In genomic region chr1:32693455-32694174, GRCh38 we compare ENCODE assay signal across 22 cellular contexts. TPM values are rescaled to one million over a fixed set of nuclear protein-coding genes. Genes with fewer than 3 reads are reported as not detected.
A peak's percentile ranks its signal among the peaks of the same experiment; 100 is the strongest.
DNase-seq lines count a peak whose midpoint lies in the region; ATAC-seq and TF ChIP-seq lines count a peak whose summit lies in the region.
"Had no signal": no experiment of that assay in that cellular context is flagged by ENCODE, and none has a peak within 500 bp of the region (broad histone marks: within the 10 kb centered on the region; RNA-seq: fewer than 3 reads in every experiment).

No MANE protein-coding gene starts in this region.

- BruUV-seq in PC-9 (replicated peaks; lab: Mats Ljungman, UMichigan): no TSS peak

- ATAC-seq in thoracic aorta (ENCODE audit: insufficient number of reproducible peaks, low FRiP score, low read depth) (peak; percentile 71), GM21737 (IDR thresholded peaks at IDR 0.05; ENCODE audit: unreplicated experiment) (no peak), HG03095 (IDR thresholded peaks at IDR 0.05; ENCODE audit: unreplicated experiment) (no peak)
- ATAC-seq: stimulated activated effector memory CD8-positive, alpha-beta T cell treated with anti-CD3 and anti-CD28 coated beads, Interleukin-12 subunit alpha, Interleukin-12 subunit beta, amount 100 ng/mL, for 72 hours had no signal

- DNase-seq in adipocyte (ENCODE audit: low read depth) (no peak), coronary artery (ENCODE audit: low spot score) (no peak), osteocyte (ENCODE audit: extremely low spot score, unreplicated experiment) (no peak), thoracic aorta (ENCODE audit: low spot score) (no peak), PC-9 (no peak)
- DNase-seq: activated CD4-positive, alpha-beta T cell treated with anti-CD3 and anti-CD28 coated beads, Interleukin-2, amount 10 ng/mL, durations not matched to agents 24 days and 14 days; activated naive CD4-positive, alpha-beta T cell treated with anti-CD3 and anti-CD28 coated beads, Interleukin-2, amount 10 ng/mL, durations not matched to agents 7 days and 5 days; CD8-positive, alpha-beta memory T cell; foreskin fibroblast; NCI-H1048; NCI-H2029 treated with DMSO at 0.1 percent for 48 hours; NCI-H2227 treated with DMSO at 0.1 percent for 48 hours; NCI-H748 treated with DMSO at 0.1 percent for 48 hours; nephron progenitor cell; small intestine; testis; WERI-Rb-1 had no signal

- peaks cover 26% of the 10 kb centered on the region for H3K4me1 Mint-ChIP-seq in osteocyte (ENCODE audit: unreplicated experiment)

- H3K4me3 Mint-ChIP-seq in osteocyte (ENCODE audit: unreplicated experiment): no peak overlapping the region
- H3K4me3 Mint-ChIP-seq: activated CD4-positive, alpha-beta T cell treated with anti-CD3 and anti-CD28 coated beads, Interleukin-2, amount 10 ng/mL, durations not matched to agents 24 days and 14 days; activated naive CD4-positive, alpha-beta T cell treated with anti-CD3 and anti-CD28 coated beads, Interleukin-2, amount 10 ng/mL, durations not matched to agents 7 days and 5 days; CD8-positive, alpha-beta memory T cell; nephron progenitor cell; stimulated activated effector memory CD8-positive, alpha-beta T cell treated with anti-CD3 and anti-CD28 coated beads, Interleukin-12 subunit alpha, Interleukin-12 subunit beta, amount 100 ng/mL, for 72 hours; T-helper 2 cell treated with Interferon-gamma antibody and Interleukin-4, amounts not matched to agents 5 μg/mL and 100 μg/mL, for 36 hours had no signal

- POLR2A ChIA-PET in PC-9 (lab: Charles Lee; ENCODE audit: unreplicated experiment): no interaction called here

- no peaks in the 10 kb centered on the region for H3K9me2 ChIP-seq in PC-9 (ENCODE audit: insufficient read depth)

- H3K27ac ChIP-seq in coronary artery (peak overlapping the region; percentile 77 to 83), thoracic aorta (peak overlapping the region; percentile 87 to 93), PC-9 (no peak overlapping the region)
- H3K27ac ChIP-seq: parathyroid adenoma, WERI-Rb-1 had no signal

- peak overlapping the region; percentile 46 for H3K9ac ChIP-seq in adipocyte (ENCODE audit: low read length)
- H3K9ac ChIP-seq: parathyroid adenoma had no signal

- no peaks in the 10 kb centered on the region for H3K9me3 Mint-ChIP-seq in osteocyte (ENCODE audit: unreplicated experiment)
- H3K9me3 Mint-ChIP-seq: activated CD4-positive, alpha-beta T cell treated with anti-CD3 and anti-CD28 coated beads, Interleukin-2, amount 10 ng/mL, durations not matched to agents 24 days and 14 days; activated naive CD4-positive, alpha-beta T cell treated with anti-CD3 and anti-CD28 coated beads, Interleukin-2, amount 10 ng/mL, durations not matched to agents 7 days and 5 days; CD8-positive, alpha-beta memory T cell; nephron progenitor cell; stimulated activated effector memory CD8-positive, alpha-beta T cell treated with anti-CD3 and anti-CD28 coated beads, Interleukin-12 subunit alpha, Interleukin-12 subunit beta, amount 100 ng/mL, for 72 hours; T-helper 2 cell treated with Interferon-gamma antibody and Interleukin-4, amounts not matched to agents 5 μg/mL and 100 μg/mL, for 36 hours had no signal

- CTCF ChIA-PET in PC-9 (lab: Charles Lee): no interaction called here

- no peaks in the 10 kb centered on the region for H3K79me2 ChIP-seq in PC-9 (ENCODE audit: low read depth)
- H3K79me2 ChIP-seq: parathyroid adenoma had no signal

- peaks cover 49% of the 10 kb centered on the region for H3K36me3 ChIP-seq in adipocyte (ENCODE audit: control insufficient read depth, insufficient read depth, low read length, severe bottlenecking)
- H3K36me3 ChIP-seq in thoracic aorta: peaks cover 21% of the 10 kb centered on the region
- no peaks in the 10 kb centered on the region for H3K36me3 ChIP-seq in PC-9 (ENCODE audit: low read depth)

- H3K27me3 Mint-ChIP-seq in osteocyte (ENCODE audit: unreplicated experiment): no peaks in the 10 kb centered on the region
- H3K27me3 Mint-ChIP-seq: activated CD4-positive, alpha-beta T cell treated with anti-CD3 and anti-CD28 coated beads, Interleukin-2, amount 10 ng/mL, durations not matched to agents 24 days and 14 days had no signal

- no peak overlapping the region for H3K4me3 ChIP-seq in adipocyte (ENCODE audit: low read length)
- peak overlapping the region; percentile 38 for H3K4me3 ChIP-seq in coronary artery
- peak overlapping the region; percentile 49 for H3K4me3 ChIP-seq in thoracic aorta
- H3K4me3 ChIP-seq in PC-9: no peak overlapping the region
- H3K4me3 ChIP-seq: testis had no signal

- no peak overlapping the region for H3K4me2 ChIP-seq in PC-9

- H3K9me3 ChIP-seq in adipocyte (ENCODE audit: control insufficient read depth, low read length): no peaks in the 10 kb centered on the region
- no peaks in the 10 kb centered on the region for H3K9me3 ChIP-seq in thoracic aorta
- H3K9me3 ChIP-seq in PC-9 (ENCODE audit: insufficient read depth, low read depth): no peaks in the 10 kb centered on the region
- H3K9me3 ChIP-seq: testis had no signal

- peaks cover 19% of the 10 kb centered on the region; the same call in 1 of the 2 replicates for H3F3A ChIP-seq in PC-9 (ENCODE audit: insufficient read depth, low read depth)

- no peaks in the 10 kb centered on the region for H4K20me1 ChIP-seq in PC-9 (ENCODE audit: insufficient read depth)

- peaks cover 20% of the 10 kb centered on the region for H3K36me3 Mint-ChIP-seq in osteocyte (ENCODE audit: unreplicated experiment)
- H3K36me3 Mint-ChIP-seq: activated naive CD4-positive, alpha-beta T cell treated with anti-CD3 and anti-CD28 coated beads, Interleukin-2, amount 10 ng/mL, durations not matched to agents 7 days and 5 days; stimulated activated effector memory CD8-positive, alpha-beta T cell treated with anti-CD3 and anti-CD28 coated beads, Interleukin-12 subunit alpha, Interleukin-12 subunit beta, amount 100 ng/mL, for 72 hours had no signal

- no peaks in the 10 kb centered on the region for H3K27me3 ChIP-seq in adipocyte (replicated peaks; ENCODE audit: control insufficient read depth, insufficient read depth, low read length)
- H3K27me3 ChIP-seq in thoracic aorta (replicated peaks; ENCODE audit: insufficient read depth): no peaks in the 10 kb centered on the region
- no peaks in the 10 kb centered on the region for H3K27me3 ChIP-seq in PC-9 (ENCODE audit: insufficient read depth, low read depth)
- H3K27me3 ChIP-seq: testis had no signal

- H2AFZ ChIP-seq in PC-9: no peak overlapping the region
- H2AFZ ChIP-seq: parathyroid adenoma had no signal

- peak overlapping the region; percentile 41 for H3K27ac Mint-ChIP-seq in osteocyte (ENCODE audit: unreplicated experiment)
- H3K27ac Mint-ChIP-seq: activated CD4-positive, alpha-beta T cell treated with anti-CD3 and anti-CD28 coated beads, Interleukin-2, amount 10 ng/mL, durations not matched to agents 24 days and 14 days; activated naive CD4-positive, alpha-beta T cell treated with anti-CD3 and anti-CD28 coated beads, Interleukin-2, amount 10 ng/mL, durations not matched to agents 7 days and 5 days; nephron progenitor cell; stimulated activated effector memory CD8-positive, alpha-beta T cell treated with anti-CD3 and anti-CD28 coated beads, Interleukin-12 subunit alpha, Interleukin-12 subunit beta, amount 100 ng/mL, for 72 hours; T-helper 2 cell treated with Interferon-gamma antibody and Interleukin-4, amounts not matched to agents 5 μg/mL and 100 μg/mL, for 36 hours had no signal

- intact Hi-C loops in PC-9 (cut with micrococcal nuclease; ENCODE audit: unreplicated experiment): no loop called here

- TF ChIP-seq CTCF in coronary artery (IDR thresholded peaks at IDR 0.05) (no peak), osteocyte (IDR thresholded peaks at IDR 0.05) (no peak), thoracic aorta (IDR thresholded peaks at IDR 0.05) (no peak), PC-9 (conservative IDR thresholded peaks at IDR 0.05) (no peak)

- peaks cover 35% of the 10 kb centered on the region for H3K4me1 ChIP-seq in adipocyte (ENCODE audit: control insufficient read depth, insufficient read depth, low read length)
- peaks cover 18 to 59% of the 10 kb centered on the region in 2 donors for H3K4me1 ChIP-seq in thoracic aorta (ENCODE audit: control insufficient read depth in 1 of 2, low read depth in 2 of 2)
- peaks cover 14% of the 10 kb centered on the region for H3K4me1 ChIP-seq in PC-9 (replicated peaks; ENCODE audit: insufficient read depth)
- H3K4me1 ChIP-seq: parathyroid adenoma had no signal

RNA-seq across cellular contexts. Expression of gene SYNC, which starts 9.0 kb away (rescaled TPM):
- total RNA-seq in osteocyte (23.0 and 24.6 TPM in 2 replicates), thoracic aorta (100 to 1,000 TPM in 1 of 2 donors, 10 to 100 TPM in 1; 71.5 to 119 TPM), PC-9 (2021) (2.1 and 2.8 TPM in 2 replicates)
- total RNA-seq: activated CD4-positive, alpha-beta T cell treated with anti-CD3 and anti-CD28 coated beads, Interleukin-2, amount 10 ng/mL, durations not matched to agents 24 days and 14 days; CD8-positive, alpha-beta memory T cell had no signal

RNA-seq across cellular contexts. Expression of gene RBBP4, which starts 42.6 kb away (rescaled TPM):
- 244 and 254 TPM in 2 replicates for total RNA-seq in osteocyte
- 10 to 100 TPM; 66.9 to 80.8 TPM for total RNA-seq in thoracic aorta
- 185 and 206 TPM in 2 replicates for total RNA-seq in PC-9 (2021)

RNA-seq across cellular contexts. Expression of gene ZBTB8OS, which starts 43.3 kb away (rescaled TPM):
- total RNA-seq in osteocyte (33.2 and 37.0 TPM in 2 replicates), thoracic aorta (10 to 100 TPM; 29.8 to 48.2 TPM), PC-9 (2021) (36.0 and 42.7 TPM in 2 replicates)

Comparison
In these comparisons a context has a peak if more than half of its experiments do, and no peak if none do; other contexts are left out.
1. H3K4me3 ChIP-seq: peak in coronary artery (single experiment) and thoracic aorta (single experiment); none in adipocyte (single experiment) and PC-9 (single experiment).